9 cellular contexts compared by ENCODE assay signal in genomic region chr2:42086500-42086953, GRCh38. TPM values are rescaled to one million over a fixed set of nuclear protein-coding genes. Genes with fewer than 3 reads are reported as not detected.
A peak's percentile ranks its signal among the peaks of the same experiment; 100 is the strongest.
DNase-seq lines count a peak whose midpoint lies in the region; ATAC-seq, FAIRE-seq and TF ChIP-seq lines count a peak whose summit lies in the region.
"Had no signal": no experiment of that assay in that cellular context is flagged by ENCODE, and none has a peak within 500 bp of the region (broad histone marks: within the 10 kb centered on the region; RNA-seq: fewer than 3 reads in every experiment).

No MANE protein-coding gene starts in this region.

- H3K4me1 ChIP-seq in colonic mucosa (no peaks in the 10 kb centered on the region), HepG2 (ENCODE audit: insufficient read depth, low read length) (peaks cover 65% of the 10 kb centered on the region)

- POLR2A ChIA-PET in HepG2 (lab: Yijun Ruan, JAX): interaction anchor here (1.3 to 5.7 kb wide), 5 partner anchors 39 to 233 kb away, joined by 3 to 29 read pairs (median 4); partner anchors contain the start of gene PKDCC

- in situ Hi-C loops in HepG2 (cut with HindIII; ENCODE audit: extremely low pct_ligation_motif_present, low pct_unique_long_range_greater_than_20kb): no loop called here

- H3K4me3 ChIP-seq in colonic mucosa (no peak overlapping the region), HepG2 (replicated peaks in 1 of 3; ENCODE audit: insufficient read depth in 1 of 3, low read depth in 2 of 3, low read length in 3 of 3) (peak overlapping the region; percentile 6 to 51 (median 20); a peak in 3 of 6 replicates)

- no peaks in the 10 kb centered on the region for H3K9me3 ChIP-seq in colonic mucosa
- no peaks in the 10 kb centered on the region for H3K9me3 ChIP-seq in HepG2 (ENCODE audit: low read length)

- peaks cover 6% of the 10 kb centered on the region for H3K79me2 ChIP-seq in HepG2 (ENCODE audit: insufficient read depth, low read length)

- BruUV-seq in HepG2 (replicated peaks; lab: Mats Ljungman, UMichigan): no TSS peak

- DNase-seq in COLO829 (ENCODE audit: low spot score) (peak; percentile 71), GM19239 (ENCODE audit: insufficient read length, low spot score) (no peak), MV-4-11 (lab: John Stamatoyannopoulos, UW) (peak; percentile 67), SKM-1 (lab: John Stamatoyannopoulos, UW; ENCODE audit: unreplicated experiment) (peak; percentile 63), colonic mucosa (peak; percentile 76), HepG2 (ENCODE audit: low spot score) (peak; percentile 76), type B pancreatic cell (ENCODE audit: extremely low spot score, unreplicated experiment) (no peak), omental fat pad (ENCODE audit: low spot score) (no peak)

- H3K4me2 ChIP-seq in HepG2 (ENCODE audit: low read depth, low read length): peak overlapping the region; percentile 74

- H3K27ac ChIP-seq in colonic mucosa (no peak overlapping the region), HepG2 (ENCODE audit: extremely low read length, insufficient read depth, low read length) (no peak overlapping the region)

- H3K9me3 Mint-ChIP-seq in type B pancreatic cell: peaks cover 6% of the 10 kb centered on the region

- CTCF ChIA-PET in HepG2 (lab: Yijun Ruan, JAX; ENCODE audit: low intra/inter-chr PET ratio, low total read pairs): interaction anchor here (0.6 to 6.3 kb wide), 11 partner anchors 32 to 280 kb away, joined by 3 to 119 read pairs (median 5); no protein-coding TSS in a partner anchor

- no peak overlapping the region for H3K27ac Mint-ChIP-seq in type B pancreatic cell

- TF ChIP-seq EP300 in HepG2 (IDR thresholded peaks at IDR 0.05; ENCODE audit: low read depth in 2 of 2, low read length in 2 of 2): no peak
- TF ChIP-seq EP300 in HepG2 (CRISPR knock-in tag; IDR thresholded peaks at IDR 0.05; ENCODE audit: borderline replicate concordance): no peak

- no peaks in the 10 kb centered on the region for H3K36me3 Mint-ChIP-seq in type B pancreatic cell

- ATAC-seq in HepG2 (peak; percentile 89), omental fat pad (ENCODE audit: low FRiP score) (no peak)

- peak; percentile 72 for FAIRE-seq in GM19239 (lab: Jason Lieb, UNC)
- FAIRE-seq in HepG2 (lab: Jason Lieb, UNC): peak; percentile 94

- 15% methylated on average over 6 of the region's 6 CpGs for WGBS in HepG2 (ENCODE audit: low lambda C conversion rate)

- H3K4me3 Mint-ChIP-seq in type B pancreatic cell: no peak overlapping the region

- H3K36me3 ChIP-seq in colonic mucosa: no peaks in the 10 kb centered on the region
- no peaks in the 10 kb centered on the region for H3K36me3 ChIP-seq in HepG2 (replicated peaks in 1 of 2; ENCODE audit: control insufficient read depth in 1 of 2, insufficient read depth in 2 of 2, low read length in 2 of 2)

- H3K9ac ChIP-seq in colonic mucosa (ENCODE audit: low read depth in 2 of 2, low read length in 2 of 2) (no peak overlapping the region), HepG2 (ENCODE audit: insufficient read depth, low read depth, low read length) (no peak overlapping the region)

- TF ChIP-seq POLR2A in HepG2 (IDR thresholded peaks at IDR 0.05; ENCODE audit: insufficient read depth in 1 of 2, low read depth in 2 of 2, low read length in 2 of 2): no peak

- peaks cover 3% of the 10 kb centered on the region for H3K27me3 Mint-ChIP-seq in type B pancreatic cell

- H2AFZ ChIP-seq in HepG2 (ENCODE audit: low read length): peak overlapping the region; percentile 64

- H3K27me3 ChIP-seq in colonic mucosa (no peaks in the 10 kb centered on the region), HepG2 (ENCODE audit: control insufficient read depth in 1 of 2, insufficient read depth in 2 of 2, low read length in 2 of 2) (peaks cover 0 to 6% of the 10 kb centered on the region in 2 experiments; a peak in 1 of 5 replicates)

- peaks cover 27% of the 10 kb centered on the region for H3K4me1 Mint-ChIP-seq in type B pancreatic cell (ENCODE audit: unreplicated experiment)

- no peaks in the 10 kb centered on the region for H4K20me1 ChIP-seq in HepG2 (ENCODE audit: insufficient read depth, low read length)

- intact Hi-C loops in colonic mucosa (cut with DNase I): loop anchor here (5.0 kb wide), 1 partner anchor 234 kb away; no protein-coding TSS in a partner anchor
- intact Hi-C loops in HepG2 (cut with micrococcal nuclease; ENCODE audit: unreplicated experiment): loop anchor here (1.0 to 5.0 kb wide), 6 partner anchors 30 to 1599 kb away; no protein-coding TSS in a partner anchor

- TF ChIP-seq CTCF in colonic mucosa (IDR thresholded peaks at IDR 0.05) (peak; percentile 58), HepG2 (CRISPR knock-in tag; IDR thresholded peaks at IDR 0.05) (peak; percentile 94), type B pancreatic cell (conservative IDR thresholded peaks at IDR 0.05) (peak; percentile 90), omental fat pad (IDR thresholded peaks at IDR 0.05) (peak in 1 of 3 donors; percentile 32)

- TF ChIP-seq RAD21 in HepG2 (CRISPR knock-in tag; IDR thresholded peaks at IDR 0.05): peak; percentile 97

TF ChIP-seq in HepG2, 621 proteins besides CTCF, POLR2A, EP300 and RAD21 (continues in another document):
- no peak for TF ChIP-seq JUND (CRISPR knock-in tag; IDR thresholded peaks at IDR 0.05)
- TF ChIP-seq LRRFIP1 (CRISPR knock-in tag; conservative IDR thresholded peaks at IDR 0.05): no peak
- TF ChIP-seq ARHGAP35 (CRISPR knock-in tag; IDR thresholded peaks at IDR 0.05; ENCODE audit: borderline replicate concordance): peak; percentile 59; the same call in 1 of the 2 replicates
- TF ChIP-seq NCOA5 (CRISPR knock-in tag; IDR thresholded peaks at IDR 0.05): no peak
- peak; percentile 26; the same call in 1 of the 2 replicates for TF ChIP-seq PITX1 (CRISPR knock-in tag; IDR thresholded peaks at IDR 0.05)
- no peak for TF ChIP-seq TBP (CRISPR knock-in tag; IDR thresholded peaks at IDR 0.05)
- no peak for TF ChIP-seq MXD1 (CRISPR knock-in tag; IDR thresholded peaks at IDR 0.05)
- 0 out of 2 replicates have a peak, but pooled peaks have one; percentile 31 for TF ChIP-seq ZBTB46 (CRISPR knock-in tag; IDR thresholded peaks at IDR 0.05; ENCODE audit: borderline replicate concordance)

RNA-seq across cellular contexts. Expression of gene PKDCC, which starts 38.7 kb away (rescaled TPM):
- 100 to 1,000 TPM in 1 of 2 donors, 10 to 100 TPM in 1; 61.3 to 125 TPM for total RNA-seq in colonic mucosa
- total RNA-seq in HepG2 (2016; rRNA removed; fragmentation: Illumina TruSeq; extraction: Trizol): 28.5 and 52.6 TPM in 2 replicates
- 29.8 and 32.7 TPM in 2 replicates for total RNA-seq in HepG2 (2016; cell fraction: cytosol; rRNA removed; fragmentation: Illumina TruSeq; extraction: Trizol; ENCODE audit: low read depth)
- total RNA-seq in HepG2 (2016; cell fraction: insoluble cytoplasmic fraction; rRNA removed; fragmentation: Illumina TruSeq; extraction: Trizol): 26.0 and 48.3 TPM in 2 replicates
- total RNA-seq in HepG2 (2016; cell fraction: membrane; rRNA removed; fragmentation: Illumina TruSeq; extraction: Trizol): 54.4 and 56.9 TPM in 2 replicates
- 54.4 and 55.1 TPM in 2 replicates for total RNA-seq in HepG2 (2016; cell fraction: nucleus; rRNA removed; fragmentation: Illumina TruSeq; extraction: Trizol)
- 58.8 and 61.3 TPM in 2 replicates for polyA plus RNA-seq in HepG2 (2011; rRNA removed)
- polyA plus RNA-seq in HepG2 (2011; cell fraction: cytosol; rRNA removed): 38.5 and 60.7 TPM in 2 replicates
- 143 and 171 TPM in 2 replicates for polyA plus RNA-seq in HepG2 (2011; cell fraction: nucleus; rRNA removed)
- 40.4 and 41.4 TPM in 2 replicates for polyA plus RNA-seq in HepG2 (2012)
- polyA plus RNA-seq in HepG2 (2016; cell fraction: cytosol; fragmentation: Illumina TruSeq; extraction: Trizol; ENCODE audit: low read depth): 17.4 and 18.8 TPM in 2 replicates
- polyA plus RNA-seq in HepG2 (2016; cell fraction: insoluble cytoplasmic fraction; fragmentation: Illumina TruSeq; extraction: Trizol; ENCODE audit: low read depth): 22.6 and 27.6 TPM in 2 replicates
- polyA plus RNA-seq in HepG2 (2016; cell fraction: membrane; fragmentation: Illumina TruSeq; extraction: Trizol; ENCODE audit: low read depth): 33.9 and 35.9 TPM in 2 replicates
- polyA plus RNA-seq in HepG2 (2016; cell fraction: nucleus; fragmentation: Illumina TruSeq; extraction: Trizol; ENCODE audit: insufficient read depth, low read depth): 102 and 113 TPM in 2 replicates
- polyA minus RNA-seq in HepG2 (2011; rRNA and poly(A)+ RNA removed; ENCODE audit: low replicate concordance): 71.1 and 76.2 TPM in 2 replicates
- 18.8 and 24.4 TPM in 2 replicates for polyA minus RNA-seq in HepG2 (2011; cell fraction: cytosol; rRNA and poly(A)+ RNA removed)
- polyA minus RNA-seq in HepG2 (2011; cell fraction: nucleus; rRNA and poly(A)+ RNA removed): 23.2 and 26.8 TPM in 2 replicates
- 81.8 and 158 TPM in 2 replicates for total RNA-seq in type B pancreatic cell (ENCODE audit: low replicate concordance)
- total RNA-seq in omental fat pad: 100 to 1,000 TPM in 3 of 4 donors, 10 to 100 TPM in 1; 72.6 to 307 (median 149) TPM
- total RNA-seq: T-helper 1 cell treated with Interleukin-12 subunit alpha and Interleukin-12 subunit beta and Interleukin-4 antibody, amounts not matched to agents 30 ng/mL and 1 ng/mL, for 36 hours had no signal

Comparison
In these comparisons a context has a peak if more than half of its experiments do, and no peak if none do; other contexts are left out.
1. DNase-seq: peak in COLO829 (single experiment), MV-4-11 (single experiment), SKM-1 (single experiment), colonic mucosa (single experiment) and HepG2 (single experiment); none in GM19239 (single experiment), type B pancreatic cell (single experiment) and omental fat pad (single experiment).